13 cellular contexts compared by ENCODE assay signal in the genomic region with DNA sequence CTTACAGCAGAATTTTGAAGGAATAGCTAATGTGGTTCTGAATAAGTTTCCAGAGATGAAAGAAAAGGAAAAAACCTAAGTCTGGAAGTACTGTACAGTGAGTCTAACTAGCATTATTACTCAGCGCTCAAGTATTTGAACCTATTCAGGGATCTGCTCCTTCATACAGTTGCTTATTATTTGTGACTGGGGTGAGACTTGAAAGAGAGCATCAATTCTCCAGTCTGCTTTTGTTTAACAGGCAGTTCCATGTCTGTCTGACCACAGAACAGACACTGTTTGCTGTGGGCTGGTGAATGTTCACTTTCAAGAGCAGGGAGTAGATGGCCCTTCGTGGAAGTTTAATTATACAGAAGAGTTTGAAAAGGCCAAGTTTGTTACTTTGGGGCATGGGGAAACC. TPM values are rescaled to one million over a fixed set of nuclear protein-coding genes. Genes with fewer than 3 reads are reported as not detected.
DNase-seq lines count a peak whose midpoint lies in the region; ATAC-seq, FAIRE-seq and TF ChIP-seq lines count a peak whose summit lies in the region.
"Had no signal": no experiment of that assay in that cellular context is flagged by ENCODE, and none has a peak within 500 bp of the region (broad histone marks: within the 10 kb centered on the region; RNA-seq: fewer than 3 reads in every experiment).

No MANE protein-coding gene starts in this region.

- intact Hi-C loops in HepG2 (cut with micrococcal nuclease; ENCODE audit: unreplicated experiment) = loop anchor here (10.0 kb wide), 1 partner anchor 46 kb away; no protein-coding TSS in a partner anchor

- H3K9ac ChIP-seq in HepG2 (ENCODE audit: insufficient read depth, low read depth, low read length) = no peak overlapping the region
- H3K9ac ChIP-seq in H9 (ENCODE audit: extremely low read depth, insufficient read length, low read length) = no peak overlapping the region

- no peak overlapping the region for H2BK15ac ChIP-seq in H9 (ENCODE audit: low read depth, low read length)

- H3K36me3 ChIP-seq in HepG2 (replicated peaks in 1 of 2; ENCODE audit: control insufficient read depth in 1 of 2, insufficient read depth in 2 of 2, low read length in 2 of 2) = no peaks in the 10 kb centered on the region
- H3K36me3 ChIP-seq: ovary, tibial nerve had no signal

- no peak for TF ChIP-seq CTCF in astrocyte of the cerebellum (IDR thresholded peaks at IDR 0.05; ENCODE audit: low read depth, low read length, missing control alignments)
- no peak for TF ChIP-seq CTCF in HepG2 (CRISPR knock-in tag; IDR thresholded peaks at IDR 0.05)
- TF ChIP-seq CTCF in H9 (conservative IDR thresholded peaks at IDR 0.05) = no peak

- no peak overlapping the region for H4K8ac ChIP-seq in H9 (replicated peaks; ENCODE audit: insufficient read length, low read depth, low read length)

- ATAC-seq in HepG2 (no peak), GM21423 (IDR thresholded peaks at IDR 0.05; ENCODE audit: unreplicated experiment) (no peak)

- no peak overlapping the region for H3K14ac ChIP-seq in H9 (ENCODE audit: insufficient read depth, low read length)

- no TSS peak for BruUV-seq in HepG2 (replicated peaks; lab: Mats Ljungman, UMichigan)

- H3K23me2 ChIP-seq in H9 (ENCODE audit: insufficient read length, low read depth, low read length, poor library complexity, severe bottlenecking) = no peaks in the 10 kb centered on the region

- H3K79me2 ChIP-seq in HepG2 (ENCODE audit: insufficient read depth, low read length) (no peaks in the 10 kb centered on the region), H9 (ENCODE audit: insufficient read depth, low read length) (no peaks in the 10 kb centered on the region; the same call in 1 of the 2 replicates)

- CTCF ChIA-PET in HepG2 (lab: Yijun Ruan, JAX; ENCODE audit: low intra/inter-chr PET ratio, low total read pairs) = no interaction called here

- H4K5ac ChIP-seq in H9 (ENCODE audit: insufficient read length, low read depth, low read length) = no peak overlapping the region

- POLR2A ChIA-PET in HepG2 (lab: Yijun Ruan, JAX) = no interaction called here

- no peak overlapping the region for H4K91ac ChIP-seq in H9 (ENCODE audit: insufficient read length, low read depth, low read length)

- no peaks in the 10 kb centered on the region for H3K79me1 ChIP-seq in H9 (ENCODE audit: insufficient read depth, low read depth, low read length, poor library complexity, severe bottlenecking)

- H3K4me3 Mint-ChIP-seq in H9 = no peak overlapping the region

- H3K9me3 ChIP-seq in HepG2 (ENCODE audit: low read length) (no peaks in the 10 kb centered on the region), H9 (ENCODE audit: control insufficient read depth, low read depth, low read length) (no peaks in the 10 kb centered on the region)
- H3K9me3 ChIP-seq: ovary, tibial nerve had no signal

- no peak for TF ChIP-seq RAD21 in HepG2 (CRISPR knock-in tag; IDR thresholded peaks at IDR 0.05)

- H3K4me2 ChIP-seq in HepG2 (ENCODE audit: low read depth, low read length) (no peak overlapping the region), H9 (ENCODE audit: insufficient read depth, insufficient read length, low read length) (no peak overlapping the region)

- DNase-seq in A172 (ENCODE audit: low spot score) (peak; percentile 54), GM04503 (ENCODE audit: low read depth) (peak; percentile 70), astrocyte of the cerebellum (ENCODE audit: low read depth) (peak; percentile 55), hepatic stellate cell (ENCODE audit: low spot score) (peak; percentile 43), HepG2 (ENCODE audit: low spot score) (no peak), T1000 (lab: John Stamatoyannopoulos, UW) (no peak), H9 (no peak)
- DNase-seq: activated T-cell treated with anti-CD3 and anti-CD28 coated beads, Interleukin-2, amount 50 U/mL, for 48 hours; NCI-H146; ovary had no signal

- H2BK5ac ChIP-seq in H9 (ENCODE audit: insufficient read length, low read length) = no peak overlapping the region

- H3K27ac Mint-ChIP-seq in H9 = no peak overlapping the region

- no peaks in the 10 kb centered on the region for H3K27me3 Mint-ChIP-seq in H9 (ENCODE audit: low read depth)

- H4K20me1 ChIP-seq in HepG2 (ENCODE audit: insufficient read depth, low read length) (no peaks in the 10 kb centered on the region; the same call in 1 of the 2 replicates), H9 (ENCODE audit: control insufficient read depth, insufficient read depth, insufficient read length) (no peaks in the 10 kb centered on the region)

- H2AFZ ChIP-seq in HepG2 (ENCODE audit: low read length) (no peak overlapping the region), H9 (ENCODE audit: low read length) (no peak overlapping the region)

- FAIRE-seq in HepG2 (lab: Jason Lieb, UNC) = no peak
- FAIRE-seq: keratinocyte had no signal

- no peak overlapping the region for H2BK20ac ChIP-seq in H9 (ENCODE audit: low read depth, low read length, poor library complexity, severe bottlenecking)

- no peak overlapping the region for H3K4ac ChIP-seq in H9 (ENCODE audit: low read depth, low read length)

- TF ChIP-seq POLR2A in HepG2 (IDR thresholded peaks at IDR 0.05; ENCODE audit: insufficient read depth in 1 of 2, low read depth in 2 of 2, low read length in 2 of 2) = no peak

- H2BK12ac ChIP-seq in H9 (ENCODE audit: insufficient read length, low read depth, low read length) = no peak overlapping the region

- TF ChIP-seq EP300 in HepG2 (IDR thresholded peaks at IDR 0.05; ENCODE audit: low read depth in 2 of 2, low read length in 2 of 2) (no peak), HepG2 (CRISPR knock-in tag; IDR thresholded peaks at IDR 0.05; ENCODE audit: borderline replicate concordance) (no peak)

- H3K4me1 ChIP-seq in HepG2 (ENCODE audit: insufficient read depth, low read length) (0 out of 2 replicates have a peak, but pooled peaks cover 6% of the 10 kb centered on the region), H9 (ENCODE audit: insufficient read depth, low read length) (peaks cover 13% of the 10 kb centered on the region; the same call in 1 of the 2 replicates)

- no peak overlapping the region for H3K4me3 ChIP-seq in astrocyte of the cerebellum (ENCODE audit: low read depth, low read length)
- H3K4me3 ChIP-seq in HepG2 (replicated peaks in 1 of 3; ENCODE audit: insufficient read depth in 1 of 3, low read depth in 2 of 3, low read length in 3 of 3) = no peak overlapping the region
- H3K4me3 ChIP-seq: ovary, tibial nerve had no signal

- no peaks in the 10 kb centered on the region for H3K9me3 Mint-ChIP-seq in H9

- no peak overlapping the region for H2BK120ac ChIP-seq in H9 (ENCODE audit: low read depth, low read length, poor library complexity, severe bottlenecking)

- WGBS in HepG2 (ENCODE audit: low lambda C conversion rate) = 61% methylated on average over 2 of the region's 2 CpGs
- no CpG with 5 or more reads among the region's 2 CpGs for WGBS in H9 (ENCODE audit: extremely low coverage, insufficient read length, low lambda C conversion rate)

- H3K4me1 Mint-ChIP-seq in H9 = peaks cover 33 to 49% of the 10 kb centered on the region in 2 experiments

- H3K27ac ChIP-seq in HepG2 (ENCODE audit: extremely low read length, insufficient read depth, low read length) = no peak overlapping the region
- H3K27ac ChIP-seq in H9 (ENCODE audit: insufficient read length, low read depth, low read length) = no peak overlapping the region
- H3K27ac ChIP-seq: ovary, tibial nerve had no signal

- no peak overlapping the region for H3K18ac ChIP-seq in H9 (ENCODE audit: insufficient read length, low read depth, low read length)

- no peak overlapping the region for H3T11ph ChIP-seq in H9 (ENCODE audit: low read length)

- H3K27me3 ChIP-seq in HepG2 (ENCODE audit: control insufficient read depth in 1 of 2, insufficient read depth in 2 of 2, low read length in 2 of 2) (no peaks in the 10 kb centered on the region), H9 (ENCODE audit: insufficient read depth, low read length) (no peaks in the 10 kb centered on the region)
- H3K27me3 ChIP-seq: ovary, tibial nerve had no signal

- H2AK5ac ChIP-seq in H9 (ENCODE audit: insufficient read length, low read length) = no peak overlapping the region

- in situ Hi-C loops in astrocyte of the cerebellum (cut with HindIII; ENCODE audit: low sequenced_read_pairs) = no loop called here
- in situ Hi-C loops in HepG2 (cut with HindIII; ENCODE audit: extremely low pct_ligation_motif_present, low pct_unique_long_range_greater_than_20kb) = no loop called here

- no peak overlapping the region for H3K23ac ChIP-seq in H9 (ENCODE audit: insufficient read length, low read depth, low read length)

- H3K56ac ChIP-seq in H9 (ENCODE audit: insufficient read length, low read depth, low read length) = no peak overlapping the region

- 0 out of 7 replicates have a peak, but pooled peaks cover 0 to 4% (median 0%) of the 10 kb centered on the region in 3 experiments for H3K36me3 Mint-ChIP-seq in H9 (ENCODE audit: insufficient read depth in 1 of 3, low read depth in 3 of 3)

TF ChIP-seq in HepG2, 621 proteins besides CTCF, POLR2A, EP300 and RAD21 (continues in another document):
- no peak for TF ChIP-seq MBNL3 (CRISPR knock-in tag; conservative IDR thresholded peaks at IDR 0.05)

RNA-seq across cellular contexts. Expression of a gene that starts 9.3 kb away (rescaled TPM):
- total RNA-seq in A172 (2014; rRNA removed; shearing (Covaris generic)) = 1.9 and 2.6 TPM in 2 replicates
- 2.2 and 2.8 TPM in 2 replicates for total RNA-seq in HepG2 (2016; rRNA removed; fragmentation: Illumina TruSeq; extraction: Trizol)
- 1.0 and 1.2 TPM in 2 replicates for total RNA-seq in HepG2 (2016; cell fraction: cytosol; rRNA removed; fragmentation: Illumina TruSeq; extraction: Trizol; ENCODE audit: low read depth)
- total RNA-seq in HepG2 (2016; cell fraction: insoluble cytoplasmic fraction; rRNA removed; fragmentation: Illumina TruSeq; extraction: Trizol) = 1.8 and 2.5 TPM in 2 replicates
- total RNA-seq in HepG2 (2016; cell fraction: membrane; rRNA removed; fragmentation: Illumina TruSeq; extraction: Trizol) = 2.9 and 3.4 TPM in 2 replicates
- total RNA-seq in HepG2 (2016; cell fraction: nucleus; rRNA removed; fragmentation: Illumina TruSeq; extraction: Trizol) = 3.9 and 4.2 TPM in 2 replicates
- 3.0 and 3.3 TPM in 2 replicates for polyA plus RNA-seq in HepG2 (2011; rRNA removed)
- polyA plus RNA-seq in HepG2 (2011; cell fraction: cytosol; rRNA removed) = 1.9 and 2.1 TPM in 2 replicates
- 3.5 and 4.3 TPM in 2 replicates for polyA plus RNA-seq in HepG2 (2011; cell fraction: nucleus; rRNA removed)
- polyA plus RNA-seq in HepG2 (2012) = 1.8 and 2.6 TPM in 2 replicates
- 1.1 and 1.2 TPM in 2 replicates for polyA plus RNA-seq in HepG2 (2016; cell fraction: cytosol; fragmentation: Illumina TruSeq; extraction: Trizol; ENCODE audit: low read depth)
- polyA plus RNA-seq in HepG2 (2016; cell fraction: insoluble cytoplasmic fraction; fragmentation: Illumina TruSeq; extraction: Trizol; ENCODE audit: low read depth) = 2.7 and 3.6 TPM in 2 replicates
- 2.5 and 3.2 TPM in 2 replicates for polyA plus RNA-seq in HepG2 (2016; cell fraction: membrane; fragmentation: Illumina TruSeq; extraction: Trizol; ENCODE audit: low read depth)
- 4.6 and 5.1 TPM in 2 replicates for polyA plus RNA-seq in HepG2 (2016; cell fraction: nucleus; fragmentation: Illumina TruSeq; extraction: Trizol; ENCODE audit: insufficient read depth, low read depth)
- 7.0 and 9.1 TPM in 2 replicates for polyA minus RNA-seq in HepG2 (2011; rRNA and poly(A)+ RNA removed; ENCODE audit: low replicate concordance)
- 3.4 and 4.0 TPM in 2 replicates for polyA minus RNA-seq in HepG2 (2011; cell fraction: cytosol; rRNA and poly(A)+ RNA removed)
- polyA minus RNA-seq in HepG2 (2011; cell fraction: nucleus; rRNA and poly(A)+ RNA removed) = 8.1 and 12.8 TPM in 2 replicates
- total RNA-seq in H9 (2021) = 25.2 and 28.7 TPM in 2 replicates

Comparison
In these comparisons a context has a peak if more than half of its experiments do, and no peak if none do; other contexts are left out.
1. DNase-seq: peak in A172 (single experiment), GM04503 (single experiment), astrocyte of the cerebellum (single experiment) and hepatic stellate cell (single experiment); none in HepG2 (single experiment), T1000 (single experiment) and H9 (single experiment).